Comparison of ENCODE assay signal across 8 cellular contexts in the genomic region with DNA sequence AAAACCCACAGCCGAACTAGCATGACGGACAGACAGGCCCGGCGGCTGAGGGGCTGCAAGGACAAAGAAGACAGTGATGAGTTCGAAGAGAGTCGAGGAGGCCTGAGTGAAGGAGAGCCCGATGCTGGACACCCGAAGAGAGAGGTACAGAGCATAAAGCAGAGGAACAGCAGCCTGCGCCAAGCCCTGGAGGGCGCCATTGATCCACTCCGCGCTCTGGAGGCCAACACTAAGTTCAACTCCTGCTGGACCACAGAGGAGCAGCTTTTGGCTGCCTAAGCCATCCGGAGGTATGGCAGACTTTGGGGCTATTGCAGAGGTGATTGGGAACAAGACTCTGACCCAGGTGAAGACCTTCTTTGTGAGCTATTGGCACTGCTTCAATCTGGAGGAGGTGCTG. TPM values are rescaled to one million over a fixed set of nuclear protein-coding genes. Genes with fewer than 3 reads are reported as not detected.
DNase-seq lines count a peak whose midpoint lies in the region; ATAC-seq and TF ChIP-seq lines count a peak whose summit lies in the region.

No MANE protein-coding gene starts in this region.

- no peak overlapping the region for H3K9ac ChIP-seq in liver (ENCODE audit: low read depth in 1 of 2, low read length in 2 of 2)

- intact Hi-C loops in activated T-helper 2 cell treated with anti-CD3 and anti-CD28 coated beads, Interferon-gamma antibody, Interleukin-2, Interleukin-4, amounts not matched to agents 10 μg/mL and 5 μg/mL and 100 μg/mL, durations not matched to agents 14 hours and 24 hours and 36 hours (cut with micrococcal nuclease) = loop anchor here (1.0 to 2.0 kb wide), 2 partner anchors 294 to 393 kb away; no protein-coding TSS in a partner anchor

- no peaks in the 10 kb centered on the region for H3K9me3 Mint-ChIP-seq in activated T-helper 2 cell treated with anti-CD3 and anti-CD28 coated beads, Interferon-gamma antibody, Interleukin-2, Interleukin-4, amounts not matched to agents 10 μg/mL and 5 μg/mL and 100 μg/mL, durations not matched to agents 14 hours and 24 hours and 36 hours

- WGBS in liver = 86% methylated on average over 13 of the region's 13 CpGs

- peaks cover 9% of the 10 kb centered on the region for H3K4me1 Mint-ChIP-seq in activated T-helper 2 cell treated with anti-CD3 and anti-CD28 coated beads, Interferon-gamma antibody, Interleukin-2, Interleukin-4, amounts not matched to agents 10 μg/mL and 5 μg/mL and 100 μg/mL, durations not matched to agents 14 hours and 24 hours and 36 hours (ENCODE audit: low read depth)

- ATAC-seq in HG03159 (IDR thresholded peaks at IDR 0.05; ENCODE audit: unreplicated experiment) = no peak
- no peak for ATAC-seq in HG03139 (IDR thresholded peaks at IDR 0.05; ENCODE audit: unreplicated experiment)

- H3K36me3 ChIP-seq in liver (ENCODE audit: control insufficient read depth in 4 of 4, insufficient read depth in 3 of 4, low read depth in 1 of 4, low read length in 3 of 4) = no peaks in the 10 kb centered on the region

- H3K27me3 ChIP-seq in liver (ENCODE audit: control insufficient read depth in 4 of 4, insufficient read depth in 4 of 4, low read length in 3 of 4) = no peaks in the 10 kb centered on the region

- H3K4me3 ChIP-seq in GM12875 (ENCODE audit: low read depth, low read length) (no peak overlapping the region), liver (ENCODE audit: low read depth in 1 of 3, low read length in 3 of 3) (no peak overlapping the region)

- H3K27ac ChIP-seq in liver (ENCODE audit: low read depth in 1 of 2, low read length in 2 of 2) = no peak overlapping the region

- H3K27ac Mint-ChIP-seq in activated T-helper 2 cell treated with anti-CD3 and anti-CD28 coated beads, Interferon-gamma antibody, Interleukin-2, Interleukin-4, amounts not matched to agents 10 μg/mL and 5 μg/mL and 100 μg/mL, durations not matched to agents 14 hours and 24 hours and 36 hours = no peak overlapping the region

- peaks cover 19% of the 10 kb centered on the region for H3K27me3 Mint-ChIP-seq in activated T-helper 2 cell treated with anti-CD3 and anti-CD28 coated beads, Interferon-gamma antibody, Interleukin-2, Interleukin-4, amounts not matched to agents 10 μg/mL and 5 μg/mL and 100 μg/mL, durations not matched to agents 14 hours and 24 hours and 36 hours (ENCODE audit: low read depth)

- H3K4me1 ChIP-seq in liver (ENCODE audit: control insufficient read depth in 4 of 4, insufficient read depth in 4 of 4, low read length in 3 of 4) = no peaks in the 10 kb centered on the region

- TF ChIP-seq RAD21 in liver (IDR thresholded peaks at IDR 0.05) = peak; percentile 60 to 73

- DNase-seq in NCI-H748 (lab: John Stamatoyannopoulos, UW; ENCODE audit: unreplicated experiment) (peak; percentile 40), NCI-H1694 treated with DMSO at 0.1 percent for 48 hours (lab: John Stamatoyannopoulos, UW) (no peak), KG1 (lab: John Stamatoyannopoulos, UW) (no peak)
- DNase-seq in activated T-helper 2 cell treated with anti-CD3 and anti-CD28 coated beads, Interferon-gamma antibody, Interleukin-2, Interleukin-4, amounts not matched to agents 10 μg/mL and 5 μg/mL and 100 μg/mL, durations not matched to agents 14 hours and 24 hours and 36 hours (ENCODE audit: low spot score) = peak; percentile 35

- H3K9me3 ChIP-seq in liver (ENCODE audit: control insufficient read depth in 4 of 4, low read length in 3 of 4) = no peaks in the 10 kb centered on the region

- no peaks in the 10 kb centered on the region for H3K36me3 Mint-ChIP-seq in activated T-helper 2 cell treated with anti-CD3 and anti-CD28 coated beads, Interferon-gamma antibody, Interleukin-2, Interleukin-4, amounts not matched to agents 10 μg/mL and 5 μg/mL and 100 μg/mL, durations not matched to agents 14 hours and 24 hours and 36 hours (ENCODE audit: low read depth)

- no peak overlapping the region for H3K4me3 Mint-ChIP-seq in activated T-helper 2 cell treated with anti-CD3 and anti-CD28 coated beads, Interferon-gamma antibody, Interleukin-2, Interleukin-4, amounts not matched to agents 10 μg/mL and 5 μg/mL and 100 μg/mL, durations not matched to agents 14 hours and 24 hours and 36 hours (ENCODE audit: low read depth)

- TF ChIP-seq CTCF in GM12875 (IDR thresholded peaks at IDR 0.05; ENCODE audit: borderline replicate concordance, insufficient read depth, low read depth, low read length) = peak; percentile 73
- TF ChIP-seq CTCF in liver (IDR thresholded peaks at IDR 0.05; ENCODE audit: low read depth, low read length, missing input control) = peak; percentile 22

TF ChIP-seq in liver, 16 proteins besides CTCF, POLR2A, EP300 and RAD21:
- TF ChIP-seq, protein P1, sequence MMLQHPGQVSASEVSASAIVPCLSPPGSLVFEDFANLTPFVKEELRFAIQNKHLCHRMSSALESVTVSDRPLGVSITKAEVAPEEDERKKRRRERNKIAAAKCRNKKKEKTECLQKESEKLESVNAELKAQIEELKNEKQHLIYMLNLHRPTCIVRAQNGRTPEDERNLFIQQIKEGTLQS (IDR thresholded peaks at IDR 0.05) = no peak
- TF ChIP-seq HNF4A (conservative IDR thresholded peaks at IDR 0.05) (no peak), JUND (IDR thresholded peaks at IDR 0.05) (no peak), RXRA (IDR thresholded peaks at IDR 0.05) (no peak), SP1 (IDR thresholded peaks at IDR 0.05) (no peak), EGR1 (IDR thresholded peaks at IDR 0.05; ENCODE audit: low read depth in 2 of 2) (no peak), FOXA2 (IDR thresholded peaks at IDR 0.05) (no peak), TAF1 (conservative IDR thresholded peaks at IDR 0.05) (no peak), NR2F2 (IDR thresholded peaks at IDR 0.05) (no peak), GABPA (IDR thresholded peaks at IDR 0.05 in 1 of 2, conservative IDR thresholded peaks at IDR 0.05 in 1 of 2) (no peak), FOXA1 (IDR thresholded peaks at IDR 0.05) (no peak), YY1 (IDR thresholded peaks at IDR 0.05) (no peak), HNF4G (IDR thresholded peaks at IDR 0.05) (no peak)
- TF ChIP-seq, protein P2, sequence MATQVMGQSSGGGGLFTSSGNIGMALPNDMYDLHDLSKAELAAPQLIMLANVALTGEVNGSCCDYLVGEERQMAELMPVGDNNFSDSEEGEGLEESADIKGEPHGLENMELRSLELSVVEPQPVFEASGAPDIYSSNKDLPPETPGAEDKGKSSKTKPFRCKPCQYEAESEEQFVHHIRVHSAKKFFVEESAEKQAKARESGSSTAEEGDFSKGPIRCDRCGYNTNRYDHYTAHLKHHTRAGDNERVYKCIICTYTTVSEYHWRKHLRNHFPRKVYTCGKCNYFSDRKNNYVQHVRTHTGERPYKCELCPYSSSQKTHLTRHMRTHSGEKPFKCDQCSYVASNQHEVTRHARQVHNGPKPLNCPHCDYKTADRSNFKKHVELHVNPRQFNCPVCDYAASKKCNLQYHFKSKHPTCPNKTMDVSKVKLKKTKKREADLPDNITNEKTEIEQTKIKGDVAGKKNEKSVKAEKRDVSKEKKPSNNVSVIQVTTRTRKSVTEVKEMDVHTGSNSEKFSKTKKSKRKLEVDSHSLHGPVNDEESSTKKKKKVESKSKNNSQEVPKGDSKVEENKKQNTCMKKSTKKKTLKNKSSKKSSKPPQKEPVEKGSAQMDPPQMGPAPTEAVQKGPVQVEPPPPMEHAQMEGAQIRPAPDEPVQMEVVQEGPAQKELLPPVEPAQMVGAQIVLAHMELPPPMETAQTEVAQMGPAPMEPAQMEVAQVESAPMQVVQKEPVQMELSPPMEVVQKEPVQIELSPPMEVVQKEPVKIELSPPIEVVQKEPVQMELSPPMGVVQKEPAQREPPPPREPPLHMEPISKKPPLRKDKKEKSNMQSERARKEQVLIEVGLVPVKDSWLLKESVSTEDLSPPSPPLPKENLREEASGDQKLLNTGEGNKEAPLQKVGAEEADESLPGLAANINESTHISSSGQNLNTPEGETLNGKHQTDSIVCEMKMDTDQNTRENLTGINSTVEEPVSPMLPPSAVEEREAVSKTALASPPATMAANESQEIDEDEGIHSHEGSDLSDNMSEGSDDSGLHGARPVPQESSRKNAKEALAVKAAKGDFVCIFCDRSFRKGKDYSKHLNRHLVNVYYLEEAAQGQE (IDR thresholded peaks at IDR 0.05) = no peak
- TF ChIP-seq, protein P3, sequence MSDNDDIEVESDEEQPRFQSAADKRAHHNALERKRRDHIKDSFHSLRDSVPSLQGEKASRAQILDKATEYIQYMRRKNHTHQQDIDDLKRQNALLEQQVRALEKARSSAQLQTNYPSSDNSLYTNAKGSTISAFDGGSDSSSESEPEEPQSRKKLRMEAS (IDR thresholded peaks at IDR 0.05) = no peak
- TF ChIP-seq, protein P4, sequence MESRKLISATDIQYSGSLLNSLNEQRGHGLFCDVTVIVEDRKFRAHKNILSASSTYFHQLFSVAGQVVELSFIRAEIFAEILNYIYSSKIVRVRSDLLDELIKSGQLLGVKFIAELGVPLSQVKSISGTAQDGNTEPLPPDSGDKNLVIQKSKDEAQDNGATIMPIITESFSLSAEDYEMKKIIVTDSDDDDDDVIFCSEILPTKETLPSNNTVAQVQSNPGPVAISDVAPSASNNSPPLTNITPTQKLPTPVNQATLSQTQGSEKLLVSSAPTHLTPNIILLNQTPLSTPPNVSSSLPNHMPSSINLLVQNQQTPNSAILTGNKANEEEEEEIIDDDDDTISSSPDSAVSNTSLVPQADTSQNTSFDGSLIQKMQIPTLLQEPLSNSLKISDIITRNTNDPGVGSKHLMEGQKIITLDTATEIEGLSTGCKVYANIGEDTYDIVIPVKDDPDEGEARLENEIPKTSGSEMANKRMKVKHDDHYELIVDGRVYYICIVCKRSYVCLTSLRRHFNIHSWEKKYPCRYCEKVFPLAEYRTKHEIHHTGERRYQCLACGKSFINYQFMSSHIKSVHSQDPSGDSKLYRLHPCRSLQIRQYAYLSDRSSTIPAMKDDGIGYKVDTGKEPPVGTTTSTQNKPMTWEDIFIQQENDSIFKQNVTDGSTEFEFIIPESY (IDR thresholded peaks at IDR 0.05) = no peak
TF ChIP-seq in liver: peak in this region for 0.

RNA-seq across cellular contexts. Expression of a gene that starts 7.8 kb away (rescaled TPM):
- 6.6 and 7.2 TPM in 2 replicates for total RNA-seq in activated T-helper 2 cell treated with anti-CD3 and anti-CD28 coated beads, Interferon-gamma antibody, Interleukin-2, Interleukin-4, amounts not matched to agents 10 μg/mL and 5 μg/mL and 100 μg/mL, durations not matched to agents 14 hours and 24 hours and 36 hours
- total RNA-seq in liver = 10 to 100 TPM in 1 of 2 donors, 1 to 10 TPM in 1; 5.7 to 12.0 TPM
- polyA plus RNA-seq in liver = under 1 TPM; 0.71 to 0.87 TPM

Comparison
In these comparisons a context has a peak if more than half of its experiments do, and no peak if none do; other contexts are left out.
1. DNase-seq: peak in NCI-H748 (single experiment) and activated T-helper 2 cell treated with anti-CD3 and anti-CD28 coated beads, Interferon-gamma antibody, Interleukin-2, Interleukin-4, amounts not matched to agents 10 μg/mL and 5 μg/mL and 100 μg/mL, durations not matched to agents 14 hours and 24 hours and 36 hours (single experiment); none in NCI-H1694 treated with DMSO at 0.1 percent for 48 hours (single experiment) and KG1 (single experiment).